Comparison of ENCODE assay signal across 1 cellular context in genomic region chr7:149635561-149636329, GRCh38.
TF ChIP-seq lines count a peak whose summit lies in the region.

No MANE protein-coding gene starts in this region.

TF ChIP-seq in HEK293, 187 proteins besides CTCF, POLR2A, EP300 and RAD21 (continued from another document):
- TF ChIP-seq ZBTB6 (tag by site-specific recombination; IDR thresholded peaks at IDR 0.05) (peak; percentile 60; the same call in 1 of the 2 replicates), ZSCAN30 (tag by site-specific recombination; IDR thresholded peaks at IDR 0.05) (0 out of 2 replicates have a peak, but pooled peaks have one; percentile 17), ZBTB10 (tag by site-specific recombination; IDR thresholded peaks at IDR 0.05) (peak; percentile 82), KLF16 (tag by site-specific recombination; IDR thresholded peaks at IDR 0.05) (no peak), ZNF645 (tag by site-specific recombination; IDR thresholded peaks at IDR 0.05) (no peak), FEZF1 (tag by site-specific recombination; IDR thresholded peaks at IDR 0.05) (no peak)
